ENCODE assay signal across 9 cellular contexts in the genomic region with DNA sequence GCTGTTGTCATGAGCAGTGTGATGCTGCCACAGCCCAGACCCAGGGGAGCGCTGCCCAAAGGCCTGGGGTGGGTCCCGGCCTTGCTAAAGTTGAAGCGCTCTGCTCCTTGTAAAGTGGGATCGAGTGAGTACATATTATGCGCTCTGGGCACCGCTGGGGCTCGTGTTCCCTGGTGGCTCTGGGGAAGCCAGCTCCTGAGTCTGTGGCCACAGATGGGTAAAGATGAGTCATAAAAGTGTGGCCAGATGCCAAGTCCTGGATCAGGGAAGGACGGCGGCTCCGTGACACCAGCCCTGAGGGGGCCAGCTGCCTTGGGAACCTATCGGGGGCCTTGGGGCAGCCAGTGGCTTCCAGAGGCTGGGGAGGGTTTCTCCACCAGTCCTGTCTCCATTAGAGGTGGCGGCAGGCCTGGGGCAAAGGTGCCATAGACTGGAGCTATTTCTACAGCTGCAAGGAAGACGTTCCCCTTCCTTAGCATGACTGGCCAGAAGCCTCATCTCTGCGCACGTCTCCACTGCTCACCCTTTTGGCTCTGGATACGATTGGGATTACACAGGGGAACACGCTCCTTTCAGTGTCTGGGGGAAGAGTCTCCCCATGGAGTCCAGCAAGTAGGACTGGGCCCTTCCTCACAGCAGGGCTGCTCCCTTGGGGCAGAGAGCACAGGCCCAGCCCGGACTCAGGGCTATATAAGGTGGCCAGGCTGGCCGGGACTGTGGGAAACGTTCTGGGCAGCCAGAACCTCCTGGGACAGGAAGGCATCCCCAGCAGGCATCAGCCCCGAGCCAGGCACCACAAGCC. TPM values are rescaled to one million over a fixed set of nuclear protein-coding genes. Genes with fewer than 3 reads are reported as not detected.
DNase-seq lines count a peak whose midpoint lies in the region; ATAC-seq and TF ChIP-seq lines count a peak whose summit lies in the region.
"Had no signal": no experiment of that assay in that cellular context is flagged by ENCODE, and none has a peak within 500 bp of the region (broad histone marks: within the 10 kb centered on the region; RNA-seq: fewer than 3 reads in every experiment).

No MANE protein-coding gene starts in this region.

- no peak overlapping the region for H3K27ac Mint-ChIP-seq in activated CD4-positive, alpha-beta memory T cell treated with anti-CD3 and anti-CD28 coated beads for 36 hours

- H3F3A ChIP-seq in smooth muscle cell (ENCODE audit: low read depth): no peaks in the 10 kb centered on the region

- H3K4me1 Mint-ChIP-seq in activated CD4-positive, alpha-beta memory T cell treated with anti-CD3 and anti-CD28 coated beads for 36 hours (ENCODE audit: low read depth): no peaks in the 10 kb centered on the region

- H3K27ac ChIP-seq in HEK293 (ENCODE audit: extremely low read depth, low read depth, low read length) (no peak overlapping the region), RWPE2 (ENCODE audit: poor library complexity, severe bottlenecking) (no peak overlapping the region), smooth muscle cell (ENCODE audit: low read depth) (peak overlapping the region; percentile 20)
- H3K27ac ChIP-seq: KMS-11 had no signal

- H3K4me1 ChIP-seq in HEK293 (ENCODE audit: control insufficient read depth, insufficient read depth, low read length) (peaks cover 12% of the 10 kb centered on the region; the same call in 1 of the 2 replicates), RWPE2 (ENCODE audit: insufficient read depth, poor library complexity, severe bottlenecking) (peaks cover 7% of the 10 kb centered on the region), smooth muscle cell (ENCODE audit: low read depth) (no peaks in the 10 kb centered on the region)

- WGBS in smooth muscle cell (ENCODE audit: low lambda C conversion rate): 56% methylated on average over 20 of the region's 21 CpGs

- POLR2A ChIA-PET in HEK293 (lab: Yijun Ruan, JAX): interaction anchor here (0.5 to 0.6 kb wide), 2 partner anchors 60 to 155 kb away, joined by 3 to 4 read pairs; no protein-coding TSS in a partner anchor
- POLR2A ChIA-PET in activated CD4-positive, alpha-beta memory T cell treated with anti-CD3 and anti-CD28 coated beads for 36 hours (lab: Charles Lee): no interaction called here

- DNase-seq in RWPE2 (ENCODE audit: low spot score): no peak
- peak; percentile 70 for DNase-seq in fibroblast of pulmonary artery (ENCODE audit: low read depth)
- DNase-seq in smooth muscle cell (lab: John Stamatoyannopoulos, UW; ENCODE audit: unreplicated experiment): peak; percentile 63
- no peak for DNase-seq in iPS-NIHi7 (ENCODE audit: extremely low spot score)
- DNase-seq in HuH-7.5 (ENCODE audit: low spot score): no peak
- no peak for DNase-seq in activated CD4-positive, alpha-beta memory T cell treated with anti-CD3 and anti-CD28 coated beads for 36 hours

- no peak overlapping the region for H2AFZ ChIP-seq in smooth muscle cell (ENCODE audit: low read depth)

- ATAC-seq in RWPE2 (ENCODE audit: low read depth): peak; percentile 66
- ATAC-seq in HG02610 (IDR thresholded peaks at IDR 0.05; ENCODE audit: unreplicated experiment): no peak

- no peaks in the 10 kb centered on the region for H3K79me2 ChIP-seq in smooth muscle cell (ENCODE audit: low read depth)

- CTCF ChIA-PET in HEK293 (lab: Yijun Ruan, JAX): interaction anchor here (0.6 to 2.2 kb wide), 4 partner anchors 11 to 87 kb away, joined by 3 to 8 read pairs (median 4); no protein-coding TSS in a partner anchor
- CTCF ChIA-PET in activated CD4-positive, alpha-beta memory T cell treated with anti-CD3 and anti-CD28 coated beads for 36 hours (lab: Charles Lee): no interaction called here

- TF ChIP-seq CTCF in HEK293 (tag by site-specific recombination; IDR thresholded peaks at IDR 0.05) (no peak), RWPE2 (IDR thresholded peaks at IDR 0.05; ENCODE audit: poor library complexity, severe bottlenecking) (no peak), fibroblast of pulmonary artery (IDR thresholded peaks at IDR 0.05; ENCODE audit: low read length, missing control alignments) (no peak), smooth muscle cell (IDR thresholded peaks at IDR 0.05; ENCODE audit: borderline replicate concordance, insufficient read depth, poor library complexity, severe bottlenecking) (no peak)

- H3K4me3 Mint-ChIP-seq in activated CD4-positive, alpha-beta memory T cell treated with anti-CD3 and anti-CD28 coated beads for 36 hours: no peak overlapping the region

- H3K9me3 Mint-ChIP-seq in activated CD4-positive, alpha-beta memory T cell treated with anti-CD3 and anti-CD28 coated beads for 36 hours: no peaks in the 10 kb centered on the region

- peak overlapping the region; percentile 19 for H3K4me2 ChIP-seq in smooth muscle cell
- H3K4me2 ChIP-seq: KMS-11 had no signal

- intact Hi-C loops in activated CD4-positive, alpha-beta memory T cell treated with anti-CD3 and anti-CD28 coated beads for 36 hours (cut with micrococcal nuclease): no loop called here

- H3K9ac ChIP-seq in smooth muscle cell (ENCODE audit: low read depth): no peak overlapping the region
- H3K9ac ChIP-seq: KMS-11 had no signal

- no peaks in the 10 kb centered on the region for H4K20me1 ChIP-seq in smooth muscle cell (ENCODE audit: low read depth)

- no peaks in the 10 kb centered on the region for H3K27me3 ChIP-seq in RWPE2 (ENCODE audit: insufficient read depth, poor library complexity, severe bottlenecking)
- H3K27me3 ChIP-seq in smooth muscle cell (ENCODE audit: low read depth): no peaks in the 10 kb centered on the region

- H3K36me3 ChIP-seq in HEK293 (ENCODE audit: control insufficient read depth in 2 of 2, insufficient read depth in 1 of 2, low read length in 2 of 2): peaks cover 0 to 9% of the 10 kb centered on the region in 2 experiments; a peak in 1 of 3 replicates
- H3K36me3 ChIP-seq in RWPE2 (ENCODE audit: low read depth): no peaks in the 10 kb centered on the region
- no peaks in the 10 kb centered on the region for H3K36me3 ChIP-seq in smooth muscle cell (ENCODE audit: low read depth)

- no peaks in the 10 kb centered on the region for H3K9me3 ChIP-seq in HEK293 (ENCODE audit: control insufficient read depth, insufficient read depth, low read depth, low read length)
- no peaks in the 10 kb centered on the region for H3K9me3 ChIP-seq in RWPE2 (ENCODE audit: severe bottlenecking)
- no peaks in the 10 kb centered on the region for H3K9me3 ChIP-seq in smooth muscle cell (replicated peaks; ENCODE audit: low read depth)

- no peaks in the 10 kb centered on the region for H3K36me3 Mint-ChIP-seq in activated CD4-positive, alpha-beta memory T cell treated with anti-CD3 and anti-CD28 coated beads for 36 hours

- H3K4me3 ChIP-seq in HEK293 (ENCODE audit: low read depth, low read length): no peak overlapping the region
- H3K4me3 ChIP-seq in RWPE2 (ENCODE audit: severe bottlenecking): no peak overlapping the region
- no peak overlapping the region for H3K4me3 ChIP-seq in fibroblast of pulmonary artery (replicated peaks; ENCODE audit: low read depth, low read length)
- H3K4me3 ChIP-seq in smooth muscle cell: no peak overlapping the region

- H3K27me3 Mint-ChIP-seq in activated CD4-positive, alpha-beta memory T cell treated with anti-CD3 and anti-CD28 coated beads for 36 hours: no peaks in the 10 kb centered on the region

TF ChIP-seq in HEK293, 187 proteins besides CTCF, POLR2A, EP300 and RAD21 (continues in another document):
- no peak for TF ChIP-seq ZNF558 (tag by site-specific recombination; IDR thresholded peaks at IDR 0.05)
- TF ChIP-seq ZNF76 (tag by site-specific recombination; IDR thresholded peaks at IDR 0.05; ENCODE audit: borderline replicate concordance, low read depth): peak; percentile 19; the same call in 1 of the 2 replicates
- no peak for TF ChIP-seq ZNF596 (tag by site-specific recombination; IDR thresholded peaks at IDR 0.05)
- TF ChIP-seq ZBTB17 (tag by site-specific recombination; IDR thresholded peaks at IDR 0.05): peak; percentile 70; the same call in 1 of the 2 replicates
- TF ChIP-seq ZNF335 (tag by site-specific recombination; conservative IDR thresholded peaks at IDR 0.05): peak; percentile 44
- TF ChIP-seq, protein P1, sequence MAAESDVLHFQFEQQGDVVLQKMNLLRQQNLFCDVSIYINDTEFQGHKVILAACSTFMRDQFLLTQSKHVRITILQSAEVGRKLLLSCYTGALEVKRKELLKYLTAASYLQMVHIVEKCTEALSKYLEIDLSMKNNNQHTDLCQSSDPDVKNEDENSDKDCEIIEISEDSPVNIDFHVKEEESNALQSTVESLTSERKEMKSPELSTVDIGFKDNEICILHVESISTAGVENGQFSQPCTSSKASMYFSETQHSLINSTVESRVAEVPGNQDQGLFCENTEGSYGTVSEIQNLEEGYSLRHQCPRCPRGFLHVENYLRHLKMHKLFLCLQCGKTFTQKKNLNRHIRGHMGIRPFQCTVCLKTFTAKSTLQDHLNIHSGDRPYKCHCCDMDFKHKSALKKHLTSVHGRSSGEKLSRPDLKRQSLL (tag by site-specific recombination; IDR thresholded peaks at IDR 0.05): peak; percentile 85
- peak; percentile 36; the same call in 1 of the 2 replicates for TF ChIP-seq ZBTB20 (tag by site-specific recombination; IDR thresholded peaks at IDR 0.05)
- peak; percentile 52; the same call in 1 of the 2 replicates for TF ChIP-seq GLIS1 (tag by site-specific recombination; IDR thresholded peaks at IDR 0.05)
- peak; percentile 57; the same call in 1 of the 2 replicates for TF ChIP-seq ZNF660 (tag by site-specific recombination; IDR thresholded peaks at IDR 0.05)

RNA-seq across cellular contexts. Expression of a gene that starts 1.2 kb away (rescaled TPM):
- total RNA-seq in smooth muscle cell: 1.6 and 2.3 TPM in 2 replicates
- 1.6 and 4.5 TPM in 2 replicates for polyA plus RNA-seq in smooth muscle cell
- 1 to 10 TPM; 4.3 to 6.3 TPM for total RNA-seq in activated CD4-positive, alpha-beta memory T cell treated with anti-CD3 and anti-CD28 coated beads for 36 hours

RNA-seq across cellular contexts. Expression of a gene that starts 3.1 kb away (rescaled TPM):
- total RNA-seq in smooth muscle cell: 2.2 TPM in 1 of 2 replicates, not detected in the other
- 0.30 and 0.98 TPM in 2 replicates for polyA plus RNA-seq in smooth muscle cell
- total RNA-seq in activated CD4-positive, alpha-beta memory T cell treated with anti-CD3 and anti-CD28 coated beads for 36 hours: 1 to 10 TPM in 1 of 2 experiments, not detected in 1; 1.1 TPM

RNA-seq across cellular contexts. Expression of a gene that starts 37.1 kb away (rescaled TPM):
- total RNA-seq in smooth muscle cell: not detected in 2 replicates
- polyA plus RNA-seq in smooth muscle cell: 0.35 TPM in 1 of 2 replicates, not detected in the other
- not detected for total RNA-seq in activated CD4-positive, alpha-beta memory T cell treated with anti-CD3 and anti-CD28 coated beads for 36 hours

RNA-seq across cellular contexts. Expression of a gene that starts 54.3 kb away (rescaled TPM):
- total RNA-seq in smooth muscle cell: not detected in 2 replicates
- polyA plus RNA-seq in smooth muscle cell: 0.33 TPM in 1 of 2 replicates, not detected in the other
- total RNA-seq in activated CD4-positive, alpha-beta memory T cell treated with anti-CD3 and anti-CD28 coated beads for 36 hours: not detected

Comparison
In these comparisons a context has a peak if more than half of its experiments do, and no peak if none do; other contexts are left out.
1. DNase-seq: peak in fibroblast of pulmonary artery (single experiment) and smooth muscle cell (single experiment); none in RWPE2 (single experiment), iPS-NIHi7 (single experiment), HuH-7.5 (single experiment) and activated CD4-positive, alpha-beta memory T cell treated with anti-CD3 and anti-CD28 coated beads for 36 hours (single experiment).